In genomic region chr5:104367978-104368377, GRCh38 we compare ENCODE assay signal across 29 cellular contexts.
"Had no signal": no experiment of that assay in that cellular context is flagged by ENCODE, and none has a peak within 500 bp of the region (broad histone marks: within the 10 kb centered on the region; RNA-seq: fewer than 3 reads in every experiment).

No MANE protein-coding gene starts in this region.

- H3K27ac Mint-ChIP-seq: stimulated activated effector memory CD8-positive, alpha-beta T cell treated with anti-CD3 and anti-CD28 coated beads, Interleukin-12 subunit alpha, Interleukin-12 subunit beta, amount 100 ng/mL, for 72 hours; stimulated activated memory B cell treated with anti-CD40 and anti-IgM and Interleukin-4, amounts not matched to agents 10 μg/mL and 1 μg/mL and 100 μg/mL, for 72 hours; stimulated activated naive B cell treated with anti-CD40 and anti-IgM and Interleukin-4, amounts not matched to agents 10 μg/mL and 1 μg/mL and 100 μg/mL, for 72 hours; stimulated activated naive CD8-positive, alpha-beta T cell treated with anti-CD3 and anti-CD28 coated beads, Interleukin-15, amount 100 ng/mL, for 72 hours; stimulated activated naive CD8-positive, alpha-beta T cell treated with anti-CD3 and anti-CD28 coated beads, Interleukin-15, Interleukin-2, amounts not matched to agents 100 ng/mL and 50 ng/mL, for 24 hours; type B pancreatic cell had no signal

- H3K36me3 Mint-ChIP-seq: stimulated activated effector memory CD8-positive, alpha-beta T cell treated with anti-CD3 and anti-CD28 coated beads, Interleukin-12 subunit alpha, Interleukin-12 subunit beta, amount 100 ng/mL, for 72 hours; stimulated activated memory B cell treated with anti-CD40 and anti-IgM and Interleukin-4, amounts not matched to agents 10 μg/mL and 1 μg/mL and 100 μg/mL, for 72 hours; stimulated activated naive B cell treated with anti-CD40 and anti-IgM and Interleukin-4, amounts not matched to agents 10 μg/mL and 1 μg/mL and 100 μg/mL, for 72 hours; type B pancreatic cell had no signal

- H3K4me1 Mint-ChIP-seq: stimulated activated effector memory CD8-positive, alpha-beta T cell treated with anti-CD3 and anti-CD28 coated beads, Interleukin-12 subunit alpha, Interleukin-12 subunit beta, amount 100 ng/mL, for 72 hours; stimulated activated memory B cell treated with anti-CD40 and anti-IgM and Interleukin-4, amounts not matched to agents 10 μg/mL and 1 μg/mL and 100 μg/mL, for 72 hours; stimulated activated naive B cell treated with anti-CD40 and anti-IgM and Interleukin-4, amounts not matched to agents 10 μg/mL and 1 μg/mL and 100 μg/mL, for 72 hours; stimulated activated naive CD8-positive, alpha-beta T cell treated with anti-CD3 and anti-CD28 coated beads, Interleukin-15, amount 100 ng/mL, for 72 hours had no signal

- ATAC-seq: stimulated activated effector memory CD8-positive, alpha-beta T cell treated with anti-CD3 and anti-CD28 coated beads, Interleukin-12 subunit alpha, Interleukin-12 subunit beta, amount 100 ng/mL, for 72 hours; stimulated activated memory B cell treated with anti-CD40 and anti-IgM and Interleukin-4, amounts not matched to agents 10 μg/mL and 1 μg/mL and 100 μg/mL, for 72 hours; stimulated activated naive B cell treated with anti-CD40 and anti-IgM and Interleukin-4, amounts not matched to agents 10 μg/mL and 1 μg/mL and 100 μg/mL, for 72 hours; stimulated activated naive CD8-positive, alpha-beta T cell treated with anti-CD3 and anti-CD28 coated beads, Interleukin-15, amount 100 ng/mL, for 72 hours; stimulated activated naive CD8-positive, alpha-beta T cell treated with anti-CD3 and anti-CD28 coated beads, Interleukin-15, Interleukin-2, amounts not matched to agents 100 U/mL and 50 U/mL, for 24 hours; upper lobe of right lung had no signal

- H3K36me3 ChIP-seq: stomach, suprapubic skin, thoracic aorta, thyroid gland, tibial artery, tibial nerve, transverse colon, upper lobe of left lung, upper lobe of right lung, uterus, vagina had no signal

- H3K9me3 Mint-ChIP-seq: stimulated activated memory B cell treated with anti-CD40 and anti-IgM and Interleukin-4, amounts not matched to agents 10 μg/mL and 1 μg/mL and 100 μg/mL, for 72 hours; stimulated activated naive B cell treated with anti-CD40 and anti-IgM and Interleukin-4, amounts not matched to agents 10 μg/mL and 1 μg/mL and 100 μg/mL, for 72 hours had no signal

- H3K9me3 ChIP-seq: stomach, suprapubic skin, testis, thyroid gland, tibial artery, tibial nerve, transverse colon, upper lobe of left lung, upper lobe of right lung, uterus, vagina had no signal

- H3K4me3 Mint-ChIP-seq: stimulated activated effector memory CD8-positive, alpha-beta T cell treated with anti-CD3 and anti-CD28 coated beads, Interleukin-12 subunit alpha, Interleukin-12 subunit beta, amount 100 ng/mL, for 72 hours; stimulated activated memory B cell treated with anti-CD40 and anti-IgM and Interleukin-4, amounts not matched to agents 10 μg/mL and 1 μg/mL and 100 μg/mL, for 72 hours; stimulated activated naive B cell treated with anti-CD40 and anti-IgM and Interleukin-4, amounts not matched to agents 10 μg/mL and 1 μg/mL and 100 μg/mL, for 72 hours; stimulated activated naive CD8-positive, alpha-beta T cell treated with anti-CD3 and anti-CD28 coated beads, Interleukin-15, amount 100 ng/mL, for 72 hours; stimulated activated naive CD8-positive, alpha-beta T cell treated with anti-CD3 and anti-CD28 coated beads, Interleukin-15, Interleukin-2, amounts not matched to agents 100 ng/mL and 50 ng/mL, for 24 hours; type B pancreatic cell had no signal

- DNase-seq: stimulated activated CD4-positive, alpha-beta T cell treated with anti-CD3 and anti-CD28 coated beads, Interleukin-2, amount 100 ng/mL, for 48 hours; stimulated activated CD4-positive, alpha-beta T cell treated with anti-CD3 and anti-CD28 coated beads, Interleukin-4, amount 100 ng/mL, for 1 hour; stimulated activated CD4-positive, alpha-beta T cell treated with anti-CD3 and anti-CD28 coated beads, Interleukin-4, amount 100 ng/mL, for 24 hours; stimulated activated CD4-positive, alpha-beta T cell treated with anti-CD3 and anti-CD28 coated beads, Interleukin-4, amount 100 ng/mL, for 4 hours; stimulated activated CD8-positive, alpha-beta memory T cell treated with anti-CD3 and anti-CD28 coated beads, Interleukin-4, amount 100 ng/mL, for 48 hours; stimulated activated naive B cell treated with anti-CD40 and anti-IgM and Interleukin-4, amounts not matched to agents 10 μg/mL and 1 μg/mL and 100 μg/mL, for 72 hours; stimulated activated naive CD4-positive, alpha-beta T cell; stimulated activated naive CD4-positive, alpha-beta T cell treated with Interleukin-2 at 50 U/mL for 16 hours; stimulated activated naive CD8-positive, alpha-beta T cell treated with anti-CD3 and anti-CD28 coated beads, Interleukin-15, amount 100 ng/mL, for 72 hours; stimulated activated naive CD8-positive, alpha-beta T cell treated with anti-CD3 and anti-CD28 coated beads, Interleukin-15, Interleukin-2, amounts not matched to agents 100 U/mL and 50 U/mL, for 24 hours; stomach; substantia nigra; testis; thyroid gland; tibial artery; transverse colon; trophoblast cell; upper lobe of left lung; upper lobe of right lung; uterus had no signal

- FAIRE-seq: urothelium cell line had no signal

- H3K27me3 Mint-ChIP-seq: stimulated activated memory B cell treated with anti-CD40 and anti-IgM and Interleukin-4, amounts not matched to agents 10 μg/mL and 1 μg/mL and 100 μg/mL, for 72 hours; stimulated activated naive B cell treated with anti-CD40 and anti-IgM and Interleukin-4, amounts not matched to agents 10 μg/mL and 1 μg/mL and 100 μg/mL, for 72 hours; stimulated activated naive CD8-positive, alpha-beta T cell treated with anti-CD3 and anti-CD28 coated beads, Interleukin-15, amount 100 ng/mL, for 72 hours; stimulated activated naive CD8-positive, alpha-beta T cell treated with anti-CD3 and anti-CD28 coated beads, Interleukin-15, Interleukin-2, amounts not matched to agents 100 ng/mL and 50 ng/mL, for 24 hours; type B pancreatic cell had no signal

- H3K4me1 ChIP-seq: stomach, suprapubic skin, testis, thyroid gland, tibial artery, tibial nerve, transverse colon, upper lobe of left lung, upper lobe of right lung, uterus, vagina had no signal

- H3K4me3 ChIP-seq: stomach, suprapubic skin, testis, thoracic aorta, thyroid gland, tibial artery, tibial nerve, transverse colon, upper lobe of left lung, upper lobe of right lung, uterus, vagina had no signal

- H3K27ac ChIP-seq: stomach, suprapubic skin, testis, thoracic aorta, thyroid gland, tibial artery, tibial nerve, transverse colon, upper lobe of left lung, upper lobe of right lung, uterus, vagina had no signal
